Comparison of ENCODE assay signal across 15 cellular contexts in the genomic region with DNA sequence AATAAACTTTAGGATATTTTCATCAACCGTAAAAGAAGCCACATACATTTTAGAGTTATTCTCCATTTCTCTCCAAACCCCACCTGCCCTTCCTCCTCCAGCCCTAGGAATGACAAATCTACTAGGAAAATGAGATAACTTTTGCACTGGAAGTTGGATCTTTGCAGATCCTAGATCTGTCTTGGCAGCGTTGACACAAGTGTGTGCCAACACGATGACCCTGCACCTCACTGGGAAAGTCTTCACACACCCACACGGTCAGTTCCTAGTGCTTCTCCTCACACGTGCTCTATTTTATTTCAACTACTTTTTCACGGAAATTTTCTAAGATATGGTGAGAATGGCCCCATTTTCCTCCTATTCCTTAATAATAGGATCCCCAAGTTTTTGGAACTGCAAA. TPM values are rescaled to one million over a fixed set of nuclear protein-coding genes. Genes with fewer than 3 reads are reported as not detected.
A peak's percentile ranks its signal among the peaks of the same experiment; 100 is the strongest.
DNase-seq lines count a peak whose midpoint lies in the region; ATAC-seq and TF ChIP-seq lines count a peak whose summit lies in the region.
"Had no signal": no experiment of that assay in that cellular context is flagged by ENCODE, and none has a peak within 500 bp of the region (broad histone marks: within the 10 kb centered on the region; RNA-seq: fewer than 3 reads in every experiment).

No MANE protein-coding gene starts in this region.

- intact Hi-C loops in tibial artery (cut with DNase I; ENCODE audit: low total_unique reads) = loop anchor here (5.0 kb wide), 1 partner anchor 119 kb away; no protein-coding TSS in a partner anchor
- intact Hi-C loops in ovary (cut with DNase I) = no loop called here

- H3K4me1 Mint-ChIP-seq in activated naive CD4-positive, alpha-beta T cell treated with anti-CD3 and anti-CD28 coated beads, Interleukin-2, amount 10 ng/mL, durations not matched to agents 7 days and 5 days = no peaks in the 10 kb centered on the region

- H3K36me3 ChIP-seq in MG63 (no peaks in the 10 kb centered on the region), RWPE2 (ENCODE audit: low read depth) (no peaks in the 10 kb centered on the region), osteoblast (ENCODE audit: insufficient read depth, low read length) (no peaks in the 10 kb centered on the region), tibial artery (no peaks in the 10 kb centered on the region), ovary (no peaks in the 10 kb centered on the region)
- H3K36me3 ChIP-seq: BLaER1 treated with 17β-estradiol and CSF1 and Interleukin-3, amounts not matched to agents 10 nM and 100 nM had no signal

- H3K4me2 ChIP-seq in osteoblast (ENCODE audit: insufficient read depth, low read length) = no peak overlapping the region
- H3K4me2 ChIP-seq: A549 had no signal

- H3K36me3 Mint-ChIP-seq in activated naive CD4-positive, alpha-beta T cell treated with anti-CD3 and anti-CD28 coated beads, Interleukin-2, amount 10 ng/mL, durations not matched to agents 7 days and 5 days = no peaks in the 10 kb centered on the region
- H3K36me3 Mint-ChIP-seq: CD8-positive, alpha-beta T cell had no signal

- H4K20me1 ChIP-seq in osteoblast (ENCODE audit: insufficient read depth, low read length) = no peaks in the 10 kb centered on the region

- H3K27me3 ChIP-seq in MG63 (no peaks in the 10 kb centered on the region), RWPE2 (ENCODE audit: insufficient read depth, poor library complexity, severe bottlenecking) (no peaks in the 10 kb centered on the region), osteoblast (ENCODE audit: insufficient read depth, low read length) (no peaks in the 10 kb centered on the region), tibial artery (no peaks in the 10 kb centered on the region), ovary (no peaks in the 10 kb centered on the region)
- H3K27me3 ChIP-seq: BLaER1 treated with 17β-estradiol and CSF1 and Interleukin-3, amounts not matched to agents 10 nM and 100 nM had no signal

- no peak for ATAC-seq in RWPE2 (ENCODE audit: low read depth)
- ATAC-seq: A549; CD8-positive, alpha-beta T cell had no signal

- no peak overlapping the region for H3K4me3 Mint-ChIP-seq in activated naive CD4-positive, alpha-beta T cell treated with anti-CD3 and anti-CD28 coated beads, Interleukin-2, amount 10 ng/mL, durations not matched to agents 7 days and 5 days
- H3K4me3 Mint-ChIP-seq: B cell; CD8-positive, alpha-beta T cell; H9 had no signal

- H3K27ac Mint-ChIP-seq in activated naive CD4-positive, alpha-beta T cell treated with anti-CD3 and anti-CD28 coated beads, Interleukin-2, amount 10 ng/mL, durations not matched to agents 7 days and 5 days = peak overlapping the region; percentile 49
- H3K27ac Mint-ChIP-seq: B cell; CD8-positive, alpha-beta T cell; H9 had no signal

- peaks cover 37% of the 10 kb centered on the region for H3K27me3 Mint-ChIP-seq in activated naive CD4-positive, alpha-beta T cell treated with anti-CD3 and anti-CD28 coated beads, Interleukin-2, amount 10 ng/mL, durations not matched to agents 7 days and 5 days
- H3K27me3 Mint-ChIP-seq: B cell had no signal

- peak overlapping the region; percentile 66 for H3K27ac ChIP-seq in RWPE2 (ENCODE audit: poor library complexity, severe bottlenecking)
- no peak overlapping the region for H3K27ac ChIP-seq in osteoblast (ENCODE audit: low read depth, low read length)
- no peak overlapping the region for H3K27ac ChIP-seq in tibial artery
- H3K27ac ChIP-seq in ovary = no peak overlapping the region
- H3K27ac ChIP-seq: 22Rv1; BLaER1 treated with 17β-estradiol and CSF1 and Interleukin-3, amounts not matched to agents 10 nM and 100 nM had no signal

- H3K4me3 ChIP-seq in MG63 (no peak overlapping the region), RWPE2 (ENCODE audit: severe bottlenecking) (no peak overlapping the region), osteoblast (ENCODE audit: insufficient read depth, low read length) (no peak overlapping the region), tibial artery (no peak overlapping the region), ovary (no peak overlapping the region)
- H3K4me3 ChIP-seq: A549; BLaER1 treated with 17β-estradiol and CSF1 and Interleukin-3, amounts not matched to agents 10 nM and 100 nM had no signal

- CTCF ChIA-PET in activated naive CD4-positive, alpha-beta T cell treated with anti-CD3 and anti-CD28 coated beads, Interleukin-2, amount 10 ng/mL, durations not matched to agents 7 days and 5 days (lab: Charles Lee) = interaction anchor here (0.8 kb wide), 1 partner anchor 8 kb away, joined by 3 read pairs; no protein-coding TSS in a partner anchor

- peaks cover 1% of the 10 kb centered on the region for H3K9me3 Mint-ChIP-seq in activated naive CD4-positive, alpha-beta T cell treated with anti-CD3 and anti-CD28 coated beads, Interleukin-2, amount 10 ng/mL, durations not matched to agents 7 days and 5 days
- H3K9me3 Mint-ChIP-seq: CD8-positive, alpha-beta T cell had no signal

- DNase-seq in activated naive CD4-positive, alpha-beta T cell treated with anti-CD3 and anti-CD28 coated beads, Interleukin-2, amount 10 ng/mL, durations not matched to agents 7 days and 5 days = no peak
- no peak for DNase-seq in activated naive CD4-positive, alpha-beta T cell (lab: John Stamatoyannopoulos, UW)
- DNase-seq in MG63 (peak; percentile 57), RWPE2 (ENCODE audit: low spot score) (no peak), osteoblast (ENCODE audit: insufficient read length, low spot score, missing footprints) (peak; percentile 80), tibial artery (no peak), ovary (no peak)
- DNase-seq: Calu3; CD8-positive, alpha-beta T cell; DMS 273 treated with DMSO at 0.1 percent for 48 hours; H9 had no signal

- TF ChIP-seq EP300 in ovary (IDR thresholded peaks at IDR 0.05) = no peak

- 63 to 71% (median 69%) methylated on average over 6 of the region's 6 CpGs for WGBS in ovary, 3 donors

- H3K79me2 ChIP-seq in osteoblast (ENCODE audit: insufficient read depth, low read length) = no peaks in the 10 kb centered on the region

- H3K4me1 ChIP-seq in RWPE2 (ENCODE audit: insufficient read depth, poor library complexity, severe bottlenecking) = peaks cover 36% of the 10 kb centered on the region
- H3K4me1 ChIP-seq in osteoblast (ENCODE audit: insufficient read depth, low read length) = peaks cover 43% of the 10 kb centered on the region
- H3K4me1 ChIP-seq in tibial artery = peaks cover 7 to 26% (median 19%) of the 10 kb centered on the region in 4 donors
- H3K4me1 ChIP-seq in ovary (ENCODE audit: insufficient read depth) = no peaks in the 10 kb centered on the region

- no peak overlapping the region for H2AFZ ChIP-seq in osteoblast (ENCODE audit: low read length)

- no peaks in the 10 kb centered on the region for H3K9me3 ChIP-seq in MG63
- H3K9me3 ChIP-seq in RWPE2 (ENCODE audit: severe bottlenecking) = no peaks in the 10 kb centered on the region
- no peaks in the 10 kb centered on the region for H3K9me3 ChIP-seq in osteoblast (ENCODE audit: low read depth, low read length)
- H3K9me3 ChIP-seq in tibial artery = no peaks in the 10 kb centered on the region
- H3K9me3 ChIP-seq in ovary = no peaks in the 10 kb centered on the region

- TF ChIP-seq CTCF in RWPE2 (IDR thresholded peaks at IDR 0.05; ENCODE audit: poor library complexity, severe bottlenecking) (no peak), osteoblast (IDR thresholded peaks at IDR 0.05; ENCODE audit: extremely low read depth, low read depth, low read length) (no peak), tibial artery (IDR thresholded peaks at IDR 0.05) (no peak), ovary (IDR thresholded peaks at IDR 0.05) (no peak)

- no peak for TF ChIP-seq POLR2A in ovary (IDR thresholded peaks at IDR 0.05)

RNA-seq across cellular contexts. Expression of gene HPCAL1, which starts 14.1 kb away (rescaled TPM):
- 101 and 159 TPM in 2 replicates for total RNA-seq in MG63 (2014; rRNA removed; shearing (Covaris generic); ENCODE audit: low replicate concordance)
- total RNA-seq in osteoblast (47.1 and 57.2 TPM in 2 replicates), ovary (10 to 100 TPM; 13.4 to 69.5 (median 18.5) TPM)
- 10 to 100 TPM; 11.4 to 20.1 TPM for polyA plus RNA-seq in ovary

Comparison
In these comparisons a context has a peak if more than half of its experiments do, and no peak if none do; other contexts are left out.
1. DNase-seq: peak in MG63 (single experiment) and osteoblast (single experiment); none in activated naive CD4-positive, alpha-beta T cell treated with anti-CD3 and anti-CD28 coated beads, Interleukin-2, amount 10 ng/mL, durations not matched to agents 7 days and 5 days (single experiment), activated naive CD4-positive, alpha-beta T cell (0 of 4), RWPE2 (single experiment), tibial artery (0 of 2) and ovary (0 of 5).